In genomic region chr19:5967994-5968430, GRCh38 we compare ENCODE assay signal across 1 cellular context.
TF ChIP-seq lines count a peak whose summit lies in the region.

No MANE protein-coding gene starts in this region.

TF ChIP-seq in HepG2, 621 proteins besides CTCF, POLR2A, EP300 and RAD21 (continued from another document and continues in another):
- TF ChIP-seq DZIP1 (CRISPR knock-in tag; IDR thresholded peaks at IDR 0.05) (no peak), ZSCAN9 (CRISPR knock-in tag; IDR thresholded peaks at IDR 0.05; ENCODE audit: borderline replicate concordance) (no peak), ZNF33A (CRISPR knock-in tag; IDR thresholded peaks at IDR 0.05; ENCODE audit: borderline replicate concordance) (no peak), TP53 (CRISPR knock-in tag; conservative IDR thresholded peaks at IDR 0.05) (no peak), SIN3A (IDR thresholded peaks at IDR 0.05; ENCODE audit: borderline replicate concordance, low read depth, low read length) (no peak), GTF3A (CRISPR knock-in tag; conservative IDR thresholded peaks at IDR 0.05) (no peak), SAP130 (CRISPR knock-in tag; IDR thresholded peaks at IDR 0.05; ENCODE audit: low read depth) (peak; percentile 64), ZNF543 (CRISPR knock-in tag; IDR thresholded peaks at IDR 0.05) (no peak), ZBTB7A (CRISPR knock-in tag; IDR thresholded peaks at IDR 0.05) (no peak), MTERF4 (CRISPR knock-in tag; IDR thresholded peaks at IDR 0.05) (no peak), ZBTB26 (CRISPR knock-in tag; IDR thresholded peaks at IDR 0.05; ENCODE audit: borderline replicate concordance) (no peak), ZNF282 (IDR thresholded peaks at IDR 0.05; ENCODE audit: partially characterized antibody) (no peak), ZNF607 (CRISPR knock-in tag; IDR thresholded peaks at IDR 0.05; ENCODE audit: borderline replicate concordance) (no peak), RFXANK (CRISPR knock-in tag; IDR thresholded peaks at IDR 0.05) (no peak), ZBTB20 (CRISPR knock-in tag; IDR thresholded peaks at IDR 0.05; ENCODE audit: borderline replicate concordance, low read depth) (no peak), THYN1 (CRISPR knock-in tag; IDR thresholded peaks at IDR 0.05; ENCODE audit: borderline replicate concordance, low read depth) (no peak), MTF2 (CRISPR knock-in tag; IDR thresholded peaks at IDR 0.05; ENCODE audit: borderline replicate concordance) (no peak), NFATC3 (CRISPR knock-in tag; IDR thresholded peaks at IDR 0.05) (no peak), ZNF670 (CRISPR knock-in tag; IDR thresholded peaks at IDR 0.05; ENCODE audit: borderline replicate concordance) (no peak), MED1 (CRISPR knock-in tag; IDR thresholded peaks at IDR 0.05) (peak; percentile 39; the same call in 1 of the 2 replicates), SYNCRIP (IDR thresholded peaks at IDR 0.05; ENCODE audit: insufficient read depth, low read depth, low read length) (no peak), LCORL (IDR thresholded peaks at IDR 0.05) (no peak), LCORL (CRISPR knock-in tag; IDR thresholded peaks at IDR 0.05) (no peak), ZMYM3 (CRISPR knock-in tag; IDR thresholded peaks at IDR 0.05) (no peak), ZNF225 (CRISPR knock-in tag; IDR thresholded peaks at IDR 0.05) (no peak), ZNF329 (CRISPR knock-in tag; IDR thresholded peaks at IDR 0.05; ENCODE audit: low read depth) (no peak), ZNF644 (CRISPR knock-in tag; IDR thresholded peaks at IDR 0.05; ENCODE audit: low read depth) (no peak), ARID5B (CRISPR knock-in tag; IDR thresholded peaks at IDR 0.05) (peak; percentile 26; the same call in 1 of the 2 replicates), FOXO1 (CRISPR knock-in tag; IDR thresholded peaks at IDR 0.05) (no peak), ZBTB40 (IDR thresholded peaks at IDR 0.05) (no peak), ZBTB40 (CRISPR knock-in tag; IDR thresholded peaks at IDR 0.05) (no peak), ZNF274 (CRISPR knock-in tag; IDR thresholded peaks at IDR 0.05) (no peak), MEF2D (CRISPR knock-in tag; IDR thresholded peaks at IDR 0.05) (no peak), ZXDC (CRISPR knock-in tag; IDR thresholded peaks at IDR 0.05) (no peak), ZNF446 (CRISPR knock-in tag; IDR thresholded peaks at IDR 0.05) (no peak), ARNT2 (CRISPR knock-in tag; IDR thresholded peaks at IDR 0.05; ENCODE audit: low read depth) (no peak), E2F2 (CRISPR knock-in tag; IDR thresholded peaks at IDR 0.05; ENCODE audit: borderline replicate concordance) (no peak), AGO2 (optimal IDR thresholded peaks at IDR 0.05; ENCODE audit: low read depth, low read length) (no peak)
